10 cellular contexts compared by ENCODE assay signal in the genomic region with DNA sequence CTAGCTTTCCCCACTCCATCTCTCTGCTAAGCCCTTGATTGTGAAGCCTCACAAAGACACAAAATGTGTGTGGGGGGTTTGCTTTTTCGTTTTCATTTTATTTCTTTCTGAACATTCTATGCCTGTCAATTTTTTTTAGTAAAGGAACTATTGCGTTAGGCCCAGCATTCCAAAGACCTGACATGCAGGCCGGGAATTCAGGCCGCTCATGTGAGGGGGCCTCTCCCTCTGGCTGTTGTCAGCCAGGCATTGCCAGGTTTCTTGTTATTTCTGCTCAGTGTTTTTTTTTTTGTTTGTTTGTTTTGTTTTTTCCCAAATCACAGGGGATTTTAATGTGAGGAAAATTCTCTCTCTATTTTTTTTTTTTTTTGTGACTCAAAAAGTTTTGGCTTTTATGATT. TPM values are rescaled to one million over a fixed set of nuclear protein-coding genes. Genes with fewer than 3 reads are reported as not detected.
DNase-seq lines count a peak whose midpoint lies in the region; ATAC-seq and TF ChIP-seq lines count a peak whose summit lies in the region.
"Had no signal": no experiment of that assay in that cellular context is flagged by ENCODE, and none has a peak within 500 bp of the region (broad histone marks: within the 10 kb centered on the region; RNA-seq: fewer than 3 reads in every experiment).

No MANE protein-coding gene starts in this region.

- H3K4me1 ChIP-seq in PC-9 (replicated peaks; ENCODE audit: insufficient read depth) (peaks cover 11% of the 10 kb centered on the region; the same call in 1 of the 2 replicates), esophagus muscularis mucosa (peaks cover 12 to 18% (median 15%) of the 10 kb centered on the region in 4 donors), mesodermal cell (ENCODE audit: control insufficient read depth, insufficient read depth, low read length, poor library complexity, severe bottlenecking) (peaks cover 32% of the 10 kb centered on the region), BE2C (no peaks in the 10 kb centered on the region)

- TF ChIP-seq EP300 in esophagus muscularis mucosa (IDR thresholded peaks at IDR 0.05), result no peak

- no peaks in the 10 kb centered on the region for H3F3A ChIP-seq in PC-9 (ENCODE audit: insufficient read depth, low read depth)

- peak overlapping the region; percentile 32; the same call in 1 of the 2 replicates for H3K4me2 ChIP-seq in PC-9

- no peaks in the 10 kb centered on the region for H3K9me2 ChIP-seq in PC-9 (ENCODE audit: insufficient read depth)

- no peak for TF ChIP-seq CTCF in PC-9 (conservative IDR thresholded peaks at IDR 0.05)
- no peak for TF ChIP-seq CTCF in esophagus muscularis mucosa (IDR thresholded peaks at IDR 0.05)
- no peak for TF ChIP-seq CTCF in type B pancreatic cell (conservative IDR thresholded peaks at IDR 0.05)
- no peak for TF ChIP-seq CTCF in BE2C (IDR thresholded peaks at IDR 0.05; ENCODE audit: low read depth, low read length)

- H3K27me3 Mint-ChIP-seq in type B pancreatic cell, result peaks cover 11% of the 10 kb centered on the region

- DNase-seq in PC-9 (peak; percentile 22 to 41), esophagus muscularis mucosa (ENCODE audit: extremely low spot score) (no peak), type B pancreatic cell (ENCODE audit: extremely low spot score, unreplicated experiment) (no peak), BE2C (no peak), H7 (no peak)
- DNase-seq: midbrain; NK-92 treated with Interleukin-12 subunit alpha and Interleukin-12 subunit beta, amount 100 ng/mL, for 24 hours had no signal

- no peaks in the 10 kb centered on the region for H3K9me3 Mint-ChIP-seq in type B pancreatic cell

- no peaks in the 10 kb centered on the region for H3K36me3 Mint-ChIP-seq in type B pancreatic cell

- BruUV-seq in PC-9 (replicated peaks; lab: Mats Ljungman, UMichigan), result no TSS peak

- no peaks in the 10 kb centered on the region for H3K9me3 ChIP-seq in PC-9 (ENCODE audit: insufficient read depth, low read depth)
- no peaks in the 10 kb centered on the region for H3K9me3 ChIP-seq in esophagus muscularis mucosa
- no peaks in the 10 kb centered on the region for H3K9me3 ChIP-seq in mesodermal cell (ENCODE audit: control insufficient read depth, low read length)
- no peaks in the 10 kb centered on the region for H3K9me3 ChIP-seq in BE2C

- H3K36me3 ChIP-seq in PC-9 (ENCODE audit: low read depth) (no peaks in the 10 kb centered on the region), esophagus muscularis mucosa (no peaks in the 10 kb centered on the region), mesodermal cell (ENCODE audit: control insufficient read depth, insufficient read depth, low read length) (no peaks in the 10 kb centered on the region), BE2C (no peaks in the 10 kb centered on the region), H7 (replicated peaks; ENCODE audit: control insufficient read depth, insufficient read depth, low read length) (no peaks in the 10 kb centered on the region)

- peaks cover 18% of the 10 kb centered on the region for H3K4me1 Mint-ChIP-seq in type B pancreatic cell (ENCODE audit: unreplicated experiment)

- TF ChIP-seq POLR2A in esophagus muscularis mucosa (IDR thresholded peaks at IDR 0.05; ENCODE audit: low read depth), result no peak

- 56% methylated on average over 4 of the region's 4 CpGs for WGBS in esophagus muscularis mucosa
- WGBS in mesodermal cell (ENCODE audit: insufficient coverage in 2 of 2), 2 experiments, result 44 to 67% methylated on average over 2 to 3 of the region's 4 CpGs

- no peaks in the 10 kb centered on the region for H4K20me1 ChIP-seq in PC-9 (ENCODE audit: insufficient read depth)

- CTCF ChIA-PET in PC-9 (lab: Charles Lee), result no interaction called here

- no peak for ATAC-seq in HG03354 (IDR thresholded peaks at IDR 0.05; ENCODE audit: poor library complexity, severe bottlenecking, unreplicated experiment)
- no peak for ATAC-seq in GM18909 (IDR thresholded peaks at IDR 0.05; ENCODE audit: poor library complexity, unreplicated experiment)

- H3K27ac ChIP-seq in PC-9 (no peak overlapping the region), esophagus muscularis mucosa (replicated peaks in 1 of 4) (peak overlapping the region; percentile 46 to 55 (median 50)), mesodermal cell (ENCODE audit: low read depth, low read length, severe bottlenecking) (peak overlapping the region; percentile 86)

- intact Hi-C loops in PC-9 (cut with micrococcal nuclease; ENCODE audit: unreplicated experiment), result no loop called here
- intact Hi-C loops in esophagus muscularis mucosa (cut with DNase I), result no loop called here

- no peaks in the 10 kb centered on the region for H3K79me2 ChIP-seq in PC-9 (ENCODE audit: low read depth)

- POLR2A ChIA-PET in PC-9 (lab: Charles Lee; ENCODE audit: unreplicated experiment), result no interaction called here

- peak overlapping the region; percentile 15 for H3K4me3 Mint-ChIP-seq in type B pancreatic cell

- H3K4me3 ChIP-seq in PC-9 (no peak overlapping the region), esophagus muscularis mucosa (no peak overlapping the region), mesodermal cell (ENCODE audit: extremely low read depth, insufficient read depth, low read length, poor library complexity, severe bottlenecking) (no peak overlapping the region), BE2C (ENCODE audit: low read depth, low read length) (no peak overlapping the region), H7 (ENCODE audit: insufficient read depth, low read depth, low read length) (no peak overlapping the region)

- 0 out of 2 replicates have a peak, but pooled peaks cover 2% of the 10 kb centered on the region for H3K27me3 ChIP-seq in PC-9 (ENCODE audit: insufficient read depth, low read depth)
- H3K27me3 ChIP-seq in esophagus muscularis mucosa, result no peaks in the 10 kb centered on the region
- no peaks in the 10 kb centered on the region for H3K27me3 ChIP-seq in BE2C
- H3K27me3 ChIP-seq in H7 (ENCODE audit: control insufficient read depth, insufficient read depth, low read length), result no peaks in the 10 kb centered on the region

- H3K27ac Mint-ChIP-seq in type B pancreatic cell, result peak overlapping the region; percentile 52

- no peak overlapping the region for H2AFZ ChIP-seq in PC-9

RNA-seq across cellular contexts. Expression of a gene that starts 10.3 kb away (rescaled TPM):
- not detected in 2 replicates for total RNA-seq in PC-9 (2021)
- total RNA-seq in esophagus muscularis mucosa, result 100 to 1,000 TPM in 1 of 4 donors, 10 to 100 TPM in 3; 20.3 to 126 (median 31.7) TPM
- 1.7 TPM for polyA plus RNA-seq in mesodermal cell (2013, experiment 1 of 2)
- polyA plus RNA-seq in mesodermal cell (2013, experiment 2 of 2), result 1.3 TPM
- 0.36 and 0.40 TPM in 2 replicates for total RNA-seq in type B pancreatic cell (ENCODE audit: low replicate concordance)
- polyA plus RNA-seq in BE2C (2012; ENCODE audit: insufficient read depth, insufficient read length, low read depth), result not detected
- total RNA-seq in H7 (2014; rRNA removed; shearing (Covaris generic)), result 1.8 and 1.9 TPM in 2 replicates

RNA-seq across cellular contexts. Expression of a gene that starts 36.7 kb away (rescaled TPM):
- total RNA-seq in PC-9 (2021) (not detected in 2 replicates), esophagus muscularis mucosa (under 1 TPM in 2 of 4 donors, not detected in 2; 0.69 to 0.97 TPM), type B pancreatic cell (ENCODE audit: low replicate concordance) (not detected in 2 replicates)
- 0.77 TPM for polyA plus RNA-seq in mesodermal cell (2013, experiment 1 of 2)
- 0.76 TPM for polyA plus RNA-seq in mesodermal cell (2013, experiment 2 of 2)
- not detected for polyA plus RNA-seq in BE2C (2012; ENCODE audit: insufficient read depth, insufficient read length, low read depth)
- total RNA-seq in H7 (2014; rRNA removed; shearing (Covaris generic)), result not detected in 2 replicates

Comparison
In these comparisons a context has a peak if more than half of its experiments do, and no peak if none do; other contexts are left out.
1. DNase-seq: peak in PC-9 (2 of 2); none in esophagus muscularis mucosa (single experiment), type B pancreatic cell (single experiment), BE2C (single experiment) and H7 (single experiment).